Comparison of ENCODE assay signal across 1 cellular context in genomic region chr9:130267930-130268329, GRCh38.
TF ChIP-seq lines count a peak whose summit lies in the region.

No MANE protein-coding gene starts in this region.

TF ChIP-seq in GM23338, 12 proteins besides CTCF, POLR2A, EP300 and RAD21 (continued from another document):
- TF ChIP-seq ZNF462 (CRISPR knock-in tag; IDR thresholded peaks at IDR 0.05) (no peak), STAT1 (IDR thresholded peaks at IDR 0.05; ENCODE audit: unreplicated experiment) (no peak), NANOG (IDR thresholded peaks at IDR 0.05; ENCODE audit: borderline replicate concordance) (no peak)
